Comparison of ENCODE assay signal across 17 cellular contexts in genomic region chr11:108324587-108324986, GRCh38.
DNase-seq lines count a peak whose midpoint lies in the region; ATAC-seq and TF ChIP-seq lines count a peak whose summit lies in the region.
"Had no signal": no experiment of that assay in that cellular context is flagged by ENCODE, and none has a peak within 500 bp of the region (broad histone marks: within the 10 kb centered on the region; RNA-seq: fewer than 3 reads in every experiment).

No MANE protein-coding gene starts in this region.

- TF ChIP-seq CTCF in natural killer cell (IDR thresholded peaks at IDR 0.05) (no peak), NB4 (IDR thresholded peaks at IDR 0.05; ENCODE audit: low read depth, low read length) (no peak), choroid plexus epithelial cell (conservative IDR thresholded peaks at IDR 0.05; ENCODE audit: low read depth, low read length) (no peak), left lung (IDR thresholded peaks at IDR 0.05) (no peak), spleen (IDR thresholded peaks at IDR 0.05 in 8 of 11, conservative IDR thresholded peaks at IDR 0.05 in 3 of 11) (no peak)

- H3K27ac ChIP-seq in left lung (no peak overlapping the region), spleen (no peak overlapping the region)
- H3K27ac ChIP-seq: coronary artery, parathyroid adenoma, testis, WERI-Rb-1 had no signal

- no peaks in the 10 kb centered on the region for H3K27me3 Mint-ChIP-seq in natural killer cell (ENCODE audit: low read depth in 2 of 2)
- H3K27me3 Mint-ChIP-seq in natural killer cell treated with Interleukin-12 subunit alpha and Interleukin-12 subunit beta and Interleukin-15 and Interleukin-18, amount 100 ng/mL, for 72 hours = no peaks in the 10 kb centered on the region

- no peak for DNase-seq in natural killer cell
- DNase-seq in natural killer cell treated with Interleukin-12 subunit alpha and Interleukin-12 subunit beta and Interleukin-15 and Interleukin-18, amount 100 ng/mL, for 72 hours (ENCODE audit: low spot score) = no peak
- DNase-seq in NB4 (ENCODE audit: low read depth) = peak; percentile 29
- DNase-seq in choroid plexus epithelial cell (ENCODE audit: low read depth) = peak; percentile 33
- DNase-seq in left lung = no peak
- DNase-seq in spleen = no peak
- DNase-seq in NCI-H2107 (lab: John Stamatoyannopoulos, UW) = no peak
- DNase-seq: activated T-cell treated with anti-CD3 and anti-CD28 coated beads, Interleukin-2, amount 50 U/mL, for 48 hours; glutamatergic neuron; stimulated activated CD4-positive, alpha-beta T cell treated with anti-CD3 and anti-CD28 coated beads, Interleukin-4, amount 100 ng/mL, for 24 hours; testis; WERI-Rb-1 had no signal

- intact Hi-C loops in natural killer cell (cut with micrococcal nuclease) = no loop called here
- intact Hi-C loops in left lung (cut with DNase I) = no loop called here
- intact Hi-C loops in spleen (cut with DNase I; ENCODE audit: low total_unique reads) = no loop called here

- H3K36me3 ChIP-seq in left lung (peaks cover 0 to 74% of the 10 kb centered on the region in 2 donors), spleen (peaks cover 2 to 100% (median 94%) of the 10 kb centered on the region in 6 donors)

- H3K4me1 ChIP-seq in left lung = no peaks in the 10 kb centered on the region
- H3K4me1 ChIP-seq in spleen = no peaks in the 10 kb centered on the region
- H3K4me1 ChIP-seq: parathyroid adenoma, testis had no signal

- ATAC-seq in natural killer cell (no peak), left lung (no peak), HG02759 (IDR thresholded peaks at IDR 0.05; ENCODE audit: unreplicated experiment) (no peak)
- no peak for ATAC-seq in natural killer cell treated with Interleukin-12 subunit alpha and Interleukin-12 subunit beta and Interleukin-15 and Interleukin-18, amount 100 ng/mL, for 72 hours
- ATAC-seq: GM12878 had no signal

- H3K27ac Mint-ChIP-seq in natural killer cell = peak overlapping the region; percentile 33 to 41
- H3K27ac Mint-ChIP-seq in natural killer cell treated with Interleukin-12 subunit alpha and Interleukin-12 subunit beta and Interleukin-15 and Interleukin-18, amount 100 ng/mL, for 72 hours = peak overlapping the region in 1 of 2 donors; percentile 45

- TF ChIP-seq POLR2A in NB4 (IDR thresholded peaks at IDR 0.05; ENCODE audit: extremely low read depth, insufficient read length) = no peak
- no peak for TF ChIP-seq POLR2A in spleen (IDR thresholded peaks at IDR 0.05)

- H3K9me3 Mint-ChIP-seq in natural killer cell = no peaks in the 10 kb centered on the region
- H3K9me3 Mint-ChIP-seq in natural killer cell treated with Interleukin-12 subunit alpha and Interleukin-12 subunit beta and Interleukin-15 and Interleukin-18, amount 100 ng/mL, for 72 hours = no peaks in the 10 kb centered on the region

- no peak overlapping the region for H3K4me3 ChIP-seq in NB4 (ENCODE audit: low read depth, low read length)
- H3K4me3 ChIP-seq in choroid plexus epithelial cell (ENCODE audit: low read depth, low read length) = no peak overlapping the region
- no peak overlapping the region for H3K4me3 ChIP-seq in left lung
- no peak overlapping the region for H3K4me3 ChIP-seq in spleen
- H3K4me3 ChIP-seq: coronary artery, GM12878, lung, testis had no signal

- H3K9me3 ChIP-seq in left lung (no peaks in the 10 kb centered on the region), spleen (no peaks in the 10 kb centered on the region)
- H3K9me3 ChIP-seq: testis had no signal

- H3K27me3 ChIP-seq in left lung = no peaks in the 10 kb centered on the region
- no peaks in the 10 kb centered on the region for H3K27me3 ChIP-seq in spleen (replicated peaks in 1 of 7)
- H3K27me3 ChIP-seq: testis had no signal

- peaks cover 0 to 1% of the 10 kb centered on the region in 2 donors for H3K4me1 Mint-ChIP-seq in natural killer cell
- H3K4me1 Mint-ChIP-seq in natural killer cell treated with Interleukin-12 subunit alpha and Interleukin-12 subunit beta and Interleukin-15 and Interleukin-18, amount 100 ng/mL, for 72 hours (ENCODE audit: low read depth in 2 of 2) = peaks cover 0 to 3% of the 10 kb centered on the region in 2 donors

- H3K36me3 Mint-ChIP-seq in natural killer cell = peaks cover 19% of the 10 kb centered on the region
- H3K36me3 Mint-ChIP-seq in natural killer cell treated with Interleukin-12 subunit alpha and Interleukin-12 subunit beta and Interleukin-15 and Interleukin-18, amount 100 ng/mL, for 72 hours = peaks cover 15% of the 10 kb centered on the region

- no peak overlapping the region for H3K4me3 Mint-ChIP-seq in natural killer cell
- H3K4me3 Mint-ChIP-seq in natural killer cell treated with Interleukin-12 subunit alpha and Interleukin-12 subunit beta and Interleukin-15 and Interleukin-18, amount 100 ng/mL, for 72 hours = no peak overlapping the region

Comparison
In these comparisons a context has a peak if more than half of its experiments do, and no peak if none do; other contexts are left out.
1. DNase-seq: peak in NB4 (single experiment) and choroid plexus epithelial cell (single experiment); none in natural killer cell (single experiment), natural killer cell treated with Interleukin-12 subunit alpha and Interleukin-12 subunit beta and Interleukin-15 and Interleukin-18, amount 100 ng/mL, for 72 hours (single experiment), left lung (0 of 2), spleen (single experiment) and NCI-H2107 (single experiment).